Comparison of ENCODE assay signal across 8 cellular contexts in genomic region chr2:70887550-70888229, GRCh38. TPM values are rescaled to one million over a fixed set of nuclear protein-coding genes. Genes with fewer than 3 reads are reported as not detected.
DNase-seq lines count a peak whose midpoint lies in the region; ATAC-seq and TF ChIP-seq lines count a peak whose summit lies in the region.

No MANE protein-coding gene starts in this region.

- peaks cover 10% of the 10 kb centered on the region in 2 donors for H3K4me1 ChIP-seq in mucosa of rectum (ENCODE audit: control insufficient read depth in 2 of 2, insufficient read depth in 2 of 2, low read length in 2 of 2)
- H3K4me1 ChIP-seq in tibial artery, result peaks cover 0 to 22% (median 16%) of the 10 kb centered on the region in 4 donors

- no peak for ATAC-seq in HG02759 (IDR thresholded peaks at IDR 0.05; ENCODE audit: unreplicated experiment)

- peak overlapping the region in 1 of 2 donors; percentile 30 for H3K9ac ChIP-seq in mucosa of rectum (ENCODE audit: low read depth in 1 of 2, low read length in 2 of 2)

- no peaks in the 10 kb centered on the region for H3K36me3 ChIP-seq in mucosa of rectum (ENCODE audit: control insufficient read depth in 2 of 2, insufficient read depth in 2 of 2, low read length in 2 of 2)
- H3K36me3 ChIP-seq in tibial artery, result no peaks in the 10 kb centered on the region

- H3K27me3 ChIP-seq in mucosa of rectum (ENCODE audit: control insufficient read depth in 2 of 2, insufficient read depth in 2 of 2, low read length in 2 of 2) (peaks cover 77 to 81% of the 10 kb centered on the region in 2 donors), tibial artery (peaks cover 12 to 94% of the 10 kb centered on the region in 2 donors)

- intact Hi-C loops in tibial artery (cut with DNase I; ENCODE audit: low total_unique reads), result no loop called here

- H3K27ac ChIP-seq in mucosa of rectum (ENCODE audit: low read depth in 2 of 2, low read length in 2 of 2) (no peak overlapping the region), tibial artery (no peak overlapping the region)

- peaks cover 0 to 2% of the 10 kb centered on the region in 2 donors for H3K9me3 ChIP-seq in mucosa of rectum (ENCODE audit: control insufficient read depth in 2 of 2, low read length in 2 of 2)
- H3K9me3 ChIP-seq in tibial artery, result no peaks in the 10 kb centered on the region

- peak; percentile 48 for DNase-seq in ELF-1 (ENCODE audit: low read depth, low spot score)
- peak; percentile 29 for DNase-seq in NCI-H146 treated with DMSO at 0.1 percent for 48 hours (lab: John Stamatoyannopoulos, UW; ENCODE audit: unreplicated experiment)
- DNase-seq in cerebellum (ENCODE audit: low spot score), result peak; percentile 59
- DNase-seq in tibial artery, result no peak
- no peak for DNase-seq in NCI-H69 (lab: John Stamatoyannopoulos, UW)
- no peak for DNase-seq in pons (ENCODE audit: low spot score)

- no peak for TF ChIP-seq CTCF in tibial artery (IDR thresholded peaks at IDR 0.05)

- H3K4me3 ChIP-seq in mucosa of rectum (ENCODE audit: low read length in 2 of 2) (peak overlapping the region; percentile 59 to 64), tibial artery (peak overlapping the region; percentile 37 to 50)

RNA-seq across cellular contexts. Expression of gene VAX2, which starts 12.7 kb away (rescaled TPM):
- 0.82 TPM for total RNA-seq in cerebellum

RNA-seq across cellular contexts. Expression of gene ATP6V1B1, which starts 48.0 kb away (rescaled TPM):
- not detected for total RNA-seq in cerebellum

RNA-seq across cellular contexts. Expression of gene CD207, which starts 52.1 kb away (rescaled TPM):
- total RNA-seq in cerebellum, result not detected

Comparison
In these comparisons a context has a peak if more than half of its experiments do, and no peak if none do; other contexts are left out.
1. DNase-seq: peak in ELF-1 (single experiment), NCI-H146 treated with DMSO at 0.1 percent for 48 hours (single experiment) and cerebellum (single experiment); none in tibial artery (0 of 2), NCI-H69 (single experiment) and pons (single experiment).